17 cellular contexts compared by ENCODE assay signal in the genomic region with DNA sequence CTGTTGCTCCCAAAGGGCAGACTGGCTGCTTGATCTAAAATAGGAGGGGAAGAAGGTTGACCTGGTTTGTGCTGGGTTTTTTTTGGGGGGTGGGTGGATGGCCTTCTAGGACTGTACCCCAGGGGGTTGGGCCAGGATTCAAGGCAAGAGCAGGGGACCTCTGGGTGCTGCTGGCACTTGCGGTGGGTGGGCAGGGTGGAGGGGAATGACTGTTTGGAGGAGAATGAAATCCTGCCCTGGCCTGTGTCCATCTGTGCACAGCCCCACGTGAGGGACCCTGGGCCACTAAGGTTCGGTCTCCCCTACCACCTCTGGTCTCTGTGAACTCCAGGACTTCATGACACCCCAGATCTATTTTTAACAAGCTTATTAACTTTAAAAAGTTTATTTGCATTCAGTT.
DNase-seq lines count a peak whose midpoint lies in the region; ATAC-seq and TF ChIP-seq lines count a peak whose summit lies in the region.
"Had no signal": no experiment of that assay in that cellular context is flagged by ENCODE, and none has a peak within 500 bp of the region (broad histone marks: within the 10 kb centered on the region; RNA-seq: fewer than 3 reads in every experiment).

No MANE protein-coding gene starts in this region.

- H3K9ac ChIP-seq in BLaER1 = peak overlapping the region; percentile 28; the same call in 1 of the 2 replicates
- H3K9ac ChIP-seq: GM23248 had no signal

- intact Hi-C loops in CD14-positive monocyte (cut with micrococcal nuclease) = no loop called here
- intact Hi-C loops in psoas muscle (cut with DNase I) = no loop called here

- H3K36me3 Mint-ChIP-seq in CD14-positive monocyte = no peaks in the 10 kb centered on the region
- H3K36me3 Mint-ChIP-seq in osteocyte (ENCODE audit: unreplicated experiment) = no peaks in the 10 kb centered on the region
- H3K36me3 Mint-ChIP-seq: CD4-positive, alpha-beta memory T cell had no signal

- H3K27me3 ChIP-seq in BLaER1 = no peaks in the 10 kb centered on the region
- no peaks in the 10 kb centered on the region for H3K27me3 ChIP-seq in WERI-Rb-1 (ENCODE audit: insufficient read depth, low read depth, severe bottlenecking)
- peaks cover 0 to 13% (median 1%) of the 10 kb centered on the region in 3 donors for H3K27me3 ChIP-seq in psoas muscle (ENCODE audit: insufficient read depth in 3 of 3, low read length in 2 of 3)
- H3K27me3 ChIP-seq: SJCRH30 had no signal

- 87 to 93% (median 89%) methylated on average over 3 of the region's 3 CpGs for WGBS in psoas muscle, 3 donors

- peak overlapping the region; percentile 53 for H3K4me2 ChIP-seq in BLaER1

- ATAC-seq in GM21447 (IDR thresholded peaks at IDR 0.05; ENCODE audit: unreplicated experiment) (no peak), psoas muscle (no peak)

- H3K27ac ChIP-seq in BLaER1 (0 out of 2 replicates have a peak overlapping the region, but pooled peaks have one; percentile 14), WERI-Rb-1 (no peak overlapping the region), psoas muscle (no peak overlapping the region)
- H3K27ac ChIP-seq: GM23248, RWPE1, SJCRH30 had no signal

- H3K9me3 Mint-ChIP-seq in CD14-positive monocyte (peaks cover 0 to 6% (median 2%) of the 10 kb centered on the region in 7 donors), osteocyte (ENCODE audit: unreplicated experiment) (no peaks in the 10 kb centered on the region)

- no peak for TF ChIP-seq CTCF in CD14-positive monocyte (IDR thresholded peaks at IDR 0.05)
- no peak for TF ChIP-seq CTCF in WERI-Rb-1 (IDR thresholded peaks at IDR 0.05; ENCODE audit: low read depth, low read length)
- TF ChIP-seq CTCF in osteocyte (IDR thresholded peaks at IDR 0.05) = no peak
- no peak for TF ChIP-seq CTCF in psoas muscle (IDR thresholded peaks at IDR 0.05)

- H3K36me3 ChIP-seq in BLaER1 (no peaks in the 10 kb centered on the region), WERI-Rb-1 (no peaks in the 10 kb centered on the region), psoas muscle (ENCODE audit: insufficient read depth in 1 of 2, low read depth in 1 of 2) (no peaks in the 10 kb centered on the region)
- H3K36me3 ChIP-seq: SJCRH30 had no signal

- H3K4me1 ChIP-seq in BLaER1 (peaks cover 31% of the 10 kb centered on the region), psoas muscle (no peaks in the 10 kb centered on the region)
- H3K4me1 ChIP-seq: SJCRH30 had no signal

- H3K4me3 Mint-ChIP-seq in CD14-positive monocyte (no peak overlapping the region), osteocyte (ENCODE audit: unreplicated experiment) (no peak overlapping the region)
- H3K4me3 Mint-ChIP-seq: CD4-positive, alpha-beta memory T cell had no signal

- peaks cover 1 to 7% (median 3%) of the 10 kb centered on the region in 3 donors for H3K27me3 Mint-ChIP-seq in CD14-positive monocyte (ENCODE audit: low read depth in 3 of 3)
- no peaks in the 10 kb centered on the region for H3K27me3 Mint-ChIP-seq in osteocyte (ENCODE audit: unreplicated experiment)

- DNase-seq in CD14-positive monocyte (ENCODE audit: low spot score) = peak; percentile 34
- peak; percentile 0 for DNase-seq in WERI-Rb-1
- DNase-seq in osteocyte (ENCODE audit: extremely low spot score, unreplicated experiment) = peak; percentile 75
- DNase-seq in psoas muscle = no peak
- no peak for DNase-seq in activated CD4-positive, CD25-positive, alpha-beta regulatory T cell treated with anti-CD3 and anti-CD28 coated beads, Interleukin-2, amount 50 U/mL, for 72 hours
- DNase-seq: CD4-positive, alpha-beta memory T cell; DND-41; KBM-7; NCI-H1417 treated with DMSO at 0.1 percent for 48 hours; NCI-H1930; OCI-M1; SJCRH30 had no signal

- no peaks in the 10 kb centered on the region for H3K9me3 ChIP-seq in BLaER1
- no peaks in the 10 kb centered on the region for H3K9me3 ChIP-seq in WERI-Rb-1 (ENCODE audit: severe bottlenecking)
- H3K9me3 ChIP-seq in psoas muscle = no peaks in the 10 kb centered on the region
- H3K9me3 ChIP-seq: SJCRH30 had no signal

- no peaks in the 10 kb centered on the region for H3K4me1 Mint-ChIP-seq in CD14-positive monocyte
- H3K4me1 Mint-ChIP-seq in osteocyte (ENCODE audit: unreplicated experiment) = no peaks in the 10 kb centered on the region
- H3K4me1 Mint-ChIP-seq: CD4-positive, alpha-beta memory T cell had no signal

- H4K20me1 ChIP-seq in BLaER1 = no peaks in the 10 kb centered on the region

- H3K4me3 ChIP-seq in BLaER1 = no peak overlapping the region
- no peak overlapping the region for H3K4me3 ChIP-seq in WERI-Rb-1 (ENCODE audit: low read depth, low read length)
- H3K4me3 ChIP-seq in psoas muscle = no peak overlapping the region
- H3K4me3 ChIP-seq: GM12878, GM23248, SJCRH30 had no signal

- H3K27ac Mint-ChIP-seq in CD14-positive monocyte (no peak overlapping the region), osteocyte (ENCODE audit: unreplicated experiment) (no peak overlapping the region)
- H3K27ac Mint-ChIP-seq: CD4-positive, alpha-beta memory T cell had no signal

Comparison
In these comparisons a context has a peak if more than half of its experiments do, and no peak if none do; other contexts are left out.
1. DNase-seq: peak in CD14-positive monocyte (single experiment), WERI-Rb-1 (single experiment) and osteocyte (single experiment); none in psoas muscle (0 of 2) and activated CD4-positive, CD25-positive, alpha-beta regulatory T cell treated with anti-CD3 and anti-CD28 coated beads, Interleukin-2, amount 50 U/mL, for 72 hours (single experiment).